Comparison of ENCODE assay signal across 8 cellular contexts in the genomic region with DNA sequence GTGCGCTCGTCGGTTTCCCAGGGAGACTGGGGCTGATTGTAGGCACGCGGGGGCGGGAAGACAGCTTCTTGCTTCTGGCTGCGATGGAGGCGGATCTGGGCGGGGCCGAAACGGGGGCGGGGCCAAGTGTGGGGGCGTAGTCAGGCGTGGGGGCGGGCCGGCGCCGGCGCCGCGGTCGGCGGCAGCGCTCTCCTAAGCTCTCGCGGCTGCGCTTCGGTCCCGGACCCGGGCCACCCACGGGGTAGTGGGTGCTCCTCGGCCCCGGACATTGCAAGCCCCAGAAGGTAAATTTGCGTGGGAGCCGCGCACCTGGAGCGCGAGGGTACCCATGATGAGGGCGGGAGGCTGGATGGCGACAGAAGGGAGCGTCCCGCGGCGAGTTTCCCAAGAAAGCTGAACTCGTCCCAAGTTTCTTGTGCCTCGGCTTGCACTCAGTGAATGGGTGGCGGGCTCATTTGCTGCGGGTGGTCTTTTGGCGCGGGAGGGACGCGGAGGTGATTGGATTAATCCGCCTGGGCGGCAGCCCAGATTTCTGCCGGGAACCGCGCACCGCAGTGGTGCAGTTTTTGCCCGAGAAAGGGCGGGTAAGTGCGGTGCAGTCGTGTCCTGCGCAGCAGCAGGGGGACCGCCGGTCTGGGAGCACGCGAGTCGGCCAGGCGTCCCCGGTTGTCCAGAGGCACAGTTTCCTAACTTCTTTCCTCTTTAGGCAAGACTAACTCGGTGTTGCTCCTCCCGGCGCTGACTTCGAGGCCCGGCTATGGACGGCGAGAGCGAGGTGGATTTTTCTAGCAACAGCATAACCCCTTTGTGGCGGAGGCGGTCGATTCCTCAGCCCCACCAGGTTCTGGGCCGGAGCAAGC. TPM values are rescaled to one million over a fixed set of nuclear protein-coding genes. Genes with fewer than 3 reads are reported as not detected.
DNase-seq lines count a peak whose midpoint lies in the region; ATAC-seq and TF ChIP-seq lines count a peak whose summit lies in the region.

A gene with protein sequence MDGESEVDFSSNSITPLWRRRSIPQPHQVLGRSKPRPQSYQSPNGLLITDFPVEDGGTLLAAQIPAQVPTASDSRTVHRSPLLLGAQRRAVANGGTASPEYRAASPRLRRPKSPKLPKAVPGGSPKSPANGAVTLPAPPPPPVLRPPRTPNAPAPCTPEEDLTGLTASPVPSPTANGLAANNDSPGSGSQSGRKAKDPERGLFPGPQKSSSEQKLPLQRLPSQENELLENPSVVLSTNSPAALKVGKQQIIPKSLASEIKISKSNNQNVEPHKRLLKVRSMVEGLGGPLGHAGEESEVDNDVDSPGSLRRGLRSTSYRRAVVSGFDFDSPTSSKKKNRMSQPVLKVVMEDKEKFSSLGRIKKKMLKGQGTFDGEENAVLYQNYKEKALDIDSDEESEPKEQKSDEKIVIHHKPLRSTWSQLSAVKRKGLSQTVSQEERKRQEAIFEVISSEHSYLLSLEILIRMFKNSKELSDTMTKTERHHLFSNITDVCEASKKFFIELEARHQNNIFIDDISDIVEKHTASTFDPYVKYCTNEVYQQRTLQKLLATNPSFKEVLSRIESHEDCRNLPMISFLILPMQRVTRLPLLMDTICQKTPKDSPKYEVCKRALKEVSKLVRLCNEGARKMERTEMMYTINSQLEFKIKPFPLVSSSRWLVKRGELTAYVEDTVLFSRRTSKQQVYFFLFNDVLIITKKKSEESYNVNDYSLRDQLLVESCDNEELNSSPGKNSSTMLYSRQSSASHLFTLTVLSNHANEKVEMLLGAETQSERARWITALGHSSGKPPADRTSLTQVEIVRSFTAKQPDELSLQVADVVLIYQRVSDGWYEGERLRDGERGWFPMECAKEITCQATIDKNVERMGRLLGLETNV (plus strand): TSS at position 155 of the 860 bp plus-strand sequence. CDS start 603 bp downstream, at position 758.

- H3K27me3 ChIP-seq in GM23248 (replicated peaks; ENCODE audit: insufficient read depth) = peaks cover 16% of the 10 kb centered on the region; the same call in 1 of the 2 replicates
- peaks cover 52% of the 10 kb centered on the region for H3K27me3 ChIP-seq in MG63
- H3K27me3 ChIP-seq in ascending aorta = no peaks in the 10 kb centered on the region
- H3K27me3 ChIP-seq in hepatocyte = no peaks in the 10 kb centered on the region
- H3K27me3 ChIP-seq in aorta (ENCODE audit: control insufficient read depth in 1 of 2, insufficient read depth in 2 of 2, low read length in 1 of 2) = no peaks in the 10 kb centered on the region

- intact Hi-C loops in ascending aorta (cut with DNase I) (loop anchor here (1.0 to 10.0 kb wide), 4 partner anchors 61 to 957 kb away; partner anchors contain the start of gene RAP2B), aorta (cut with DNase I) (loop anchor here (5.0 kb wide), 3 partner anchors 61 to 131 kb away; no protein-coding TSS in a partner anchor)

- H3K9me3 ChIP-seq in GM23248 (ENCODE audit: low read depth) (no peaks in the 10 kb centered on the region), MG63 (no peaks in the 10 kb centered on the region), ascending aorta (no peaks in the 10 kb centered on the region), hepatocyte (ENCODE audit: low read depth) (no peaks in the 10 kb centered on the region), aorta (ENCODE audit: control insufficient read depth, low read length) (no peaks in the 10 kb centered on the region)

- DNase-seq in DMS114 treated with DMSO at 0.1 percent for 48 hours (lab: John Stamatoyannopoulos, UW; ENCODE audit: unreplicated experiment) (peak; percentile 29), GM23248 (peak; percentile 69), MG63 (peak; percentile 72), T-helper 2 cell (peak; percentile 19 to 85 (median 34)), ascending aorta (ENCODE audit: low spot score in 2 of 2) (peak; percentile 55 to 92), hepatocyte (ENCODE audit: low spot score) (peak; percentile 94), retinal pigment epithelial cell (ENCODE audit: low read depth) (no peak), aorta (peak; percentile 91 to 97)

- TF ChIP-seq CTCF in ascending aorta (IDR thresholded peaks at IDR 0.05) (no peak), hepatocyte (IDR thresholded peaks at IDR 0.05; ENCODE audit: poor library complexity) (peak; percentile 2), retinal pigment epithelial cell (conservative IDR thresholded peaks at IDR 0.05; ENCODE audit: low read depth, low read length) (no peak)

- peak; percentile 95 for ATAC-seq in aorta (ENCODE audit: low FRiP score)

- H3F3A ChIP-seq in GM23248 (ENCODE audit: insufficient read depth) = peaks cover 11% of the 10 kb centered on the region; the same call in 1 of the 2 replicates

- peak within 1 kb of the TSS; percentile 49 for H3K9ac ChIP-seq in GM23248

- no peaks in the 10 kb centered on the region for H3K36me3 ChIP-seq in GM23248 (ENCODE audit: low read depth)
- H3K36me3 ChIP-seq in MG63 = no peaks in the 10 kb centered on the region
- peaks cover 0 to 2% of the 10 kb centered on the region in 2 donors for H3K36me3 ChIP-seq in ascending aorta
- no peaks in the 10 kb centered on the region for H3K36me3 ChIP-seq in hepatocyte (replicated peaks; ENCODE audit: insufficient read depth, low read depth)
- no peaks in the 10 kb centered on the region for H3K36me3 ChIP-seq in aorta (ENCODE audit: control insufficient read depth in 1 of 2, insufficient read depth in 2 of 2, low read length in 1 of 2)

- no peaks in the 10 kb centered on the region for H3K9me2 ChIP-seq in GM23248 (ENCODE audit: insufficient read depth)
- no peaks in the 10 kb centered on the region for H3K9me2 ChIP-seq in hepatocyte (replicated peaks; ENCODE audit: insufficient read depth)

- H4K20me1 ChIP-seq in GM23248 (ENCODE audit: insufficient read depth) (no peaks in the 10 kb centered on the region), hepatocyte (ENCODE audit: insufficient read depth, poor library complexity, severe bottlenecking) (no peaks in the 10 kb centered on the region)

- H3K4me1 ChIP-seq in GM23248 (ENCODE audit: insufficient read depth) (0 out of 2 replicates have a peak, but pooled peaks cover 3% of the 10 kb centered on the region), ascending aorta (peaks cover 0 to 2% of the 10 kb centered on the region in 2 donors), hepatocyte (ENCODE audit: insufficient read depth) (peaks cover 20% of the 10 kb centered on the region), aorta (ENCODE audit: control insufficient read depth in 1 of 2, insufficient read depth in 2 of 2, low read length in 2 of 2) (peaks cover 1 to 2% of the 10 kb centered on the region in 2 donors)

- H3K4me2 ChIP-seq in GM23248 (ENCODE audit: unreplicated experiment) = peak within 1 kb of the TSS; percentile 88
- peak within 1 kb of the TSS; percentile 90 for H3K4me2 ChIP-seq in hepatocyte

- H3K27ac ChIP-seq in GM23248 (no peak within 1 kb of the TSS), ascending aorta (peak within 1 kb of the TSS; percentile 75 to 80), hepatocyte (peak within 1 kb of the TSS; percentile 70), aorta (ENCODE audit: low read depth in 1 of 2, low read length in 2 of 2) (peak within 1 kb of the TSS in 1 of 2 donors; percentile 18)

- in situ Hi-C loops in GM23248 (cut with MboI) = no loop called here

- peak within 1 kb of the TSS; percentile 75 for H3K4me3 ChIP-seq in GM23248
- H3K4me3 ChIP-seq in MG63 = peak within 1 kb of the TSS; percentile 54
- peak within 1 kb of the TSS; percentile 71 to 90 for H3K4me3 ChIP-seq in ascending aorta
- H3K4me3 ChIP-seq in hepatocyte = peak within 1 kb of the TSS; percentile 96
- H3K4me3 ChIP-seq in retinal pigment epithelial cell (ENCODE audit: low read length) = peak within 1 kb of the TSS; percentile 80
- peak within 1 kb of the TSS; percentile 59 to 80 for H3K4me3 ChIP-seq in aorta (ENCODE audit: low read length in 2 of 2)

- WGBS in GM23248 (ENCODE audit: low coverage in 1 of 2, low lambda C conversion rate in 2 of 2, missing lambda C conversion rate in 2 of 2), 2 experiments = 1 to 2% methylated on average over 51 to 78 of the region's 82 CpGs
- 1% methylated on average over 66 of the region's 82 CpGs for WGBS in hepatocyte (ENCODE audit: low lambda C conversion rate, missing lambda C conversion rate)
- 0% methylated on average over 65 to 82 of the region's 82 CpGs for WGBS in aorta, 2 donors

- H3K79me2 ChIP-seq in GM23248 (ENCODE audit: insufficient read depth) = no peaks in the 10 kb centered on the region
- peaks cover 38% of the 10 kb centered on the region for H3K79me2 ChIP-seq in hepatocyte

- peak within 1 kb of the TSS; percentile 92 for H2AFZ ChIP-seq in GM23248
- H2AFZ ChIP-seq in hepatocyte = peak within 1 kb of the TSS; percentile 68

RNA-seq across cellular contexts. Expression of the gene that starts here (rescaled TPM):
- 0.63 and 0.65 TPM in 2 replicates for total RNA-seq in GM23248 (2014; rRNA removed; shearing (Covaris generic))
- polyA plus RNA-seq in GM23248 (2016; fragmentation: Nextera tagmentation; extraction: Ambion mirVana) = 0.38 and 0.40 TPM in 2 replicates
- 0.63 TPM in 1 of 2 replicates, not detected in the other for total RNA-seq in MG63 (2014; rRNA removed; shearing (Covaris generic); ENCODE audit: low replicate concordance)
- total RNA-seq in ascending aorta = 33.8 TPM
- total RNA-seq in hepatocyte = 17.1 and 20.9 TPM in 2 replicates
- 13.6 and 18.6 TPM in 2 replicates for polyA plus RNA-seq in hepatocyte
- 10 to 100 TPM; 16.4 to 26.9 TPM for total RNA-seq in aorta
- polyA plus RNA-seq in aorta = 10 to 100 TPM; 24.5 to 31.5 TPM

Comparison
In these comparisons a context has a peak if more than half of its experiments do, and no peak if none do; other contexts are left out.
1. RNA of the gene that starts here (total RNA-seq): 33.8 TPM in ascending aorta (single experiment), 16.4 to 26.9 TPM in aorta and 17.1 to 20.9 TPM in hepatocyte; 0.63 to 0.65 TPM in GM23248 and 0.63 TPM in MG63; every median in the first group is over 10 times any median in the second.
2. RNA of the gene that starts here (polyA plus RNA-seq): 24.5 to 31.5 TPM in aorta and 13.6 to 18.6 TPM in hepatocyte; 0.38 to 0.40 TPM in GM23248; every median in the first group is over 10 times any median in the second.
3. Peak in DNase-seq, H3K4me3 ChIP-seq, H3K9ac ChIP-seq and H3K4me2 ChIP-seq in GM23248; RNA of the gene not detected or under 1 TPM.
4. Peak in DNase-seq and H3K4me3 ChIP-seq in MG63; RNA of the gene not detected or under 1 TPM.
5. Peak in every context shown above with its lines, with median percentiles within 50 percentile points of each other: H3K4me3 ChIP-seq.